Comparison of ENCODE assay signal across 17 cellular contexts in genomic region chr12:109680521-109681030, GRCh38. TPM values are rescaled to one million over a fixed set of nuclear protein-coding genes. Genes with fewer than 3 reads are reported as not detected.
DNase-seq lines count a peak whose midpoint lies in the region; ATAC-seq and TF ChIP-seq lines count a peak whose summit lies in the region.
"Had no signal": no experiment of that assay in that cellular context is flagged by ENCODE, and none has a peak within 500 bp of the region (broad histone marks: within the 10 kb centered on the region; RNA-seq: fewer than 3 reads in every experiment).

No MANE protein-coding gene starts in this region.

- no peaks in the 10 kb centered on the region for H3K27me3 ChIP-seq in heart left ventricle

- no peak overlapping the region for H3K4me3 Mint-ChIP-seq in activated naive CD4-positive, alpha-beta T cell treated with anti-CD3 and anti-CD28 coated beads for 36 hours
- no peak overlapping the region for H3K4me3 Mint-ChIP-seq in activated T-cell treated with anti-CD3 and anti-CD28 coated beads, Interleukin-2, amount 50 U/mL, for 72 hours
- H3K4me3 Mint-ChIP-seq: activated naive CD8-positive, alpha-beta T cell; stimulated activated naive CD8-positive, alpha-beta T cell treated with anti-CD3 and anti-CD28 coated beads, Interleukin-15, amount 100 ng/mL, for 72 hours had no signal

- peak; percentile 35 for DNase-seq in G401 (ENCODE audit: low spot score)
- DNase-seq in NCI-H1694 (lab: John Stamatoyannopoulos, UW): peak; percentile 27
- peak; percentile 87 for DNase-seq in NCI-H748 treated with DMSO at 0.1 percent for 48 hours (lab: John Stamatoyannopoulos, UW)
- peak; percentile 53 for DNase-seq in left lobe of liver (ENCODE audit: low spot score)
- DNase-seq in activated naive CD4-positive, alpha-beta T cell treated with anti-CD3 and anti-CD28 coated beads for 36 hours: no peak
- DNase-seq in activated T-cell treated with anti-CD3 and anti-CD28 coated beads, Interleukin-2, amount 50 U/mL, for 72 hours: no peak
- DNase-seq in GM13977 (ENCODE audit: low spot score): no peak
- no peak for DNase-seq in heart left ventricle
- DNase-seq: effector CD8-positive, alpha-beta T cell; hypothalamus; NCI-H524 treated with DMSO at 0.1 percent for 48 hours; stimulated activated CD4-positive, alpha-beta T cell treated with anti-CD3 and anti-CD28 coated beads, Interleukin-12 subunit alpha, Interleukin-12 subunit beta, amount 100 ng/mL, for 4 hours; stimulated activated naive CD8-positive, alpha-beta T cell treated with anti-CD3 and anti-CD28 coated beads, Interleukin-15, amount 100 ng/mL, for 72 hours; T-helper 1 cell had no signal

- intact Hi-C loops in activated naive CD4-positive, alpha-beta T cell treated with anti-CD3 and anti-CD28 coated beads for 36 hours (cut with micrococcal nuclease): no loop called here
- intact Hi-C loops in heart left ventricle (cut with DNase I): no loop called here

- CTCF ChIA-PET in activated naive CD4-positive, alpha-beta T cell treated with anti-CD3 and anti-CD28 coated beads for 36 hours (lab: Charles Lee): interaction anchor here (0.9 kb wide), 1 partner anchor 83 kb away, joined by 4 read pairs; no protein-coding TSS in a partner anchor

- H3K4me3 ChIP-seq in heart left ventricle: no peak overlapping the region

- H3K4me1 Mint-ChIP-seq in activated naive CD4-positive, alpha-beta T cell treated with anti-CD3 and anti-CD28 coated beads for 36 hours (ENCODE audit: low read depth): no peaks in the 10 kb centered on the region
- H3K4me1 Mint-ChIP-seq in activated T-cell treated with anti-CD3 and anti-CD28 coated beads, Interleukin-2, amount 50 U/mL, for 72 hours (ENCODE audit: low read depth): no peaks in the 10 kb centered on the region
- H3K4me1 Mint-ChIP-seq: stimulated activated naive CD8-positive, alpha-beta T cell treated with anti-CD3 and anti-CD28 coated beads, Interleukin-15, amount 100 ng/mL, for 72 hours had no signal

- H3K36me3 Mint-ChIP-seq in activated naive CD4-positive, alpha-beta T cell treated with anti-CD3 and anti-CD28 coated beads for 36 hours (ENCODE audit: low read depth): no peaks in the 10 kb centered on the region
- no peaks in the 10 kb centered on the region for H3K36me3 Mint-ChIP-seq in activated T-cell treated with anti-CD3 and anti-CD28 coated beads, Interleukin-2, amount 50 U/mL, for 72 hours (ENCODE audit: insufficient read depth in 2 of 2)
- H3K36me3 Mint-ChIP-seq: activated naive CD8-positive, alpha-beta T cell had no signal

- in situ Hi-C loops in G401 (cut with HindIII; ENCODE audit: low sequenced_read_pairs) (no loop called here), GM13977 (cut with MboI; ENCODE audit: low pct_unique_long_range_greater_than_20kb, low sequenced_read_pairs, unreplicated experiment) (no loop called here)

- H3K9me3 ChIP-seq in heart left ventricle: no peaks in the 10 kb centered on the region

- H3K27ac ChIP-seq in heart left ventricle: no peak overlapping the region
- H3K27ac ChIP-seq: RWPE1 had no signal

- TF ChIP-seq CTCF in GM13977 (IDR thresholded peaks at IDR 0.05; ENCODE audit: extremely low read depth, insufficient read depth, missing control alignments) (no peak), heart left ventricle (IDR thresholded peaks at IDR 0.05) (no peak)

- ATAC-seq in left lobe of liver (peak; percentile 50), heart left ventricle (no peak)
- no peak for ATAC-seq in activated T-cell treated with anti-CD3 and anti-CD28 coated beads, Interleukin-2, amount 50 U/mL, for 72 hours (replicated peaks in 1 of 2)
- ATAC-seq: stimulated activated naive CD8-positive, alpha-beta T cell treated with anti-CD3 and anti-CD28 coated beads, Interleukin-15, amount 100 ng/mL, for 72 hours had no signal

- WGBS in heart left ventricle, 4 donors: 67 to 79% (median 73%) methylated on average over 2 of the region's 2 CpGs

- H3K27ac Mint-ChIP-seq in activated naive CD4-positive, alpha-beta T cell treated with anti-CD3 and anti-CD28 coated beads for 36 hours: no peak overlapping the region
- no peak overlapping the region for H3K27ac Mint-ChIP-seq in activated T-cell treated with anti-CD3 and anti-CD28 coated beads, Interleukin-2, amount 50 U/mL, for 72 hours
- H3K27ac Mint-ChIP-seq: activated naive CD8-positive, alpha-beta T cell; stimulated activated naive CD8-positive, alpha-beta T cell treated with anti-CD3 and anti-CD28 coated beads, Interleukin-15, amount 100 ng/mL, for 72 hours had no signal

- no peaks in the 10 kb centered on the region for H3K9me3 Mint-ChIP-seq in activated naive CD4-positive, alpha-beta T cell treated with anti-CD3 and anti-CD28 coated beads for 36 hours
- H3K9me3 Mint-ChIP-seq in activated T-cell treated with anti-CD3 and anti-CD28 coated beads, Interleukin-2, amount 50 U/mL, for 72 hours: no peaks in the 10 kb centered on the region
- H3K9me3 Mint-ChIP-seq: stimulated activated naive CD8-positive, alpha-beta T cell treated with anti-CD3 and anti-CD28 coated beads, Interleukin-15, amount 100 ng/mL, for 72 hours had no signal

- no peaks in the 10 kb centered on the region for H3K36me3 ChIP-seq in heart left ventricle

- H3K4me1 ChIP-seq in heart left ventricle: peaks cover 0 to 5% (median 0%) of the 10 kb centered on the region in 12 donors

- H3K27me3 Mint-ChIP-seq in activated naive CD4-positive, alpha-beta T cell treated with anti-CD3 and anti-CD28 coated beads for 36 hours (ENCODE audit: low read depth): peaks cover 4% of the 10 kb centered on the region
- no peaks in the 10 kb centered on the region for H3K27me3 Mint-ChIP-seq in activated T-cell treated with anti-CD3 and anti-CD28 coated beads, Interleukin-2, amount 50 U/mL, for 72 hours (ENCODE audit: low read depth)

- TF ChIP-seq POLR2A in heart left ventricle (IDR thresholded peaks at IDR 0.05): no peak

RNA-seq across cellular contexts. Expression of gene FAM222A, which starts 33.0 kb away (rescaled TPM):
- total RNA-seq in G401 (2014; rRNA removed; shearing (Covaris generic)): 4.0 and 9.0 TPM in 2 replicates
- total RNA-seq in left lobe of liver (1.8 TPM), heart left ventricle (10 to 100 TPM in 6 of 9 donors, 1 to 10 TPM in 3; 3.5 to 45.8 (median 11.2) TPM)
- under 1 TPM; 0.20 to 0.38 TPM for total RNA-seq in activated naive CD4-positive, alpha-beta T cell treated with anti-CD3 and anti-CD28 coated beads for 36 hours
- total RNA-seq in activated T-cell treated with anti-CD3 and anti-CD28 coated beads, Interleukin-2, amount 50 U/mL, for 72 hours: under 1 TPM; 0.53 to 0.55 TPM
- 1 to 10 TPM; 4.1 to 9.4 TPM for polyA plus RNA-seq in heart left ventricle
- total RNA-seq: bronchial epithelial cell had no signal

Comparison
In these comparisons a context has a peak if more than half of its experiments do, and no peak if none do; other contexts are left out.
1. DNase-seq: peak in G401 (single experiment), NCI-H1694 (single experiment), NCI-H748 treated with DMSO at 0.1 percent for 48 hours (single experiment) and left lobe of liver (single experiment); none in activated naive CD4-positive, alpha-beta T cell treated with anti-CD3 and anti-CD28 coated beads for 36 hours (single experiment), activated T-cell treated with anti-CD3 and anti-CD28 coated beads, Interleukin-2, amount 50 U/mL, for 72 hours (0 of 2), GM13977 (single experiment) and heart left ventricle (0 of 5).